In the genomic region with DNA sequence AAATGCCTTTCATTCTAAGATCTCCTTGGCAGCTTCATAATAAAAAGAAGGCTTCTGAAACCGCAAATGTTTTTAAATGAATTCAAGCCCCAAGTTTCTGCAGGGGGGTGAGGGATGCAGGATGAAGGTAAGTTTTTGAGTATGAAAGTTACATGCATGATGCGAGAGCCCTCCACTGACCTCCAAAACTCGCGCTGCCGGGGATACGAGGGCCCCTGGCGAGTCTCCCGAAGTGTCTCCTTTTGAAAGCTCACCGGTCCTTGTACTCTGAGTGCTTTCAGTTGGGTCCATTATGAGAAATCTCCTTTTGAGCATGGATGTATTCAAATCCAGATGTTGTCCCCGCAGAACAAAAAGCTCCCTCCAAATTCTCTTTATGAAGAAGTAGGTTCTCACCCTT, we compare ENCODE assay signal across 1 cellular context.
TF ChIP-seq lines count a peak whose summit lies in the region.

No MANE protein-coding gene starts in this region.

TF ChIP-seq in GM23338, 12 proteins besides CTCF, POLR2A, EP300 and RAD21:
- TF ChIP-seq STAT1 (IDR thresholded peaks at IDR 0.05; ENCODE audit: unreplicated experiment), result no peak
- TF ChIP-seq CREB1 (CRISPR knock-in tag; IDR thresholded peaks at IDR 0.05; ENCODE audit: low read depth), result no peak
- no peak for TF ChIP-seq ZNF462 (CRISPR knock-in tag; IDR thresholded peaks at IDR 0.05)
- TF ChIP-seq EZH2phosphoT487 (IDR thresholded peaks at IDR 0.05; ENCODE audit: unreplicated experiment), result no peak
- no peak for TF ChIP-seq REST (IDR thresholded peaks at IDR 0.05; ENCODE audit: unreplicated experiment)
- no peak for TF ChIP-seq JUNB (IDR thresholded peaks at IDR 0.05; ENCODE audit: unreplicated experiment)
- no peak for TF ChIP-seq NANOG (IDR thresholded peaks at IDR 0.05; ENCODE audit: borderline replicate concordance)
- TF ChIP-seq ETS1 (IDR thresholded peaks at IDR 0.05), result no peak
- no peak for TF ChIP-seq ZNF331 (CRISPR knock-in tag; IDR thresholded peaks at IDR 0.05; ENCODE audit: low read depth)
- no peak for TF ChIP-seq POLR2AphosphoS5 (IDR thresholded peaks at IDR 0.05; ENCODE audit: low read depth)
- no peak for TF ChIP-seq EZH2 (IDR thresholded peaks at IDR 0.05; ENCODE audit: low read depth, unreplicated experiment)
- TF ChIP-seq ZNF114 (CRISPR knock-in tag; IDR thresholded peaks at IDR 0.05), result no peak
